ENCODE assay signal across 1 cellular context in the genomic region with DNA sequence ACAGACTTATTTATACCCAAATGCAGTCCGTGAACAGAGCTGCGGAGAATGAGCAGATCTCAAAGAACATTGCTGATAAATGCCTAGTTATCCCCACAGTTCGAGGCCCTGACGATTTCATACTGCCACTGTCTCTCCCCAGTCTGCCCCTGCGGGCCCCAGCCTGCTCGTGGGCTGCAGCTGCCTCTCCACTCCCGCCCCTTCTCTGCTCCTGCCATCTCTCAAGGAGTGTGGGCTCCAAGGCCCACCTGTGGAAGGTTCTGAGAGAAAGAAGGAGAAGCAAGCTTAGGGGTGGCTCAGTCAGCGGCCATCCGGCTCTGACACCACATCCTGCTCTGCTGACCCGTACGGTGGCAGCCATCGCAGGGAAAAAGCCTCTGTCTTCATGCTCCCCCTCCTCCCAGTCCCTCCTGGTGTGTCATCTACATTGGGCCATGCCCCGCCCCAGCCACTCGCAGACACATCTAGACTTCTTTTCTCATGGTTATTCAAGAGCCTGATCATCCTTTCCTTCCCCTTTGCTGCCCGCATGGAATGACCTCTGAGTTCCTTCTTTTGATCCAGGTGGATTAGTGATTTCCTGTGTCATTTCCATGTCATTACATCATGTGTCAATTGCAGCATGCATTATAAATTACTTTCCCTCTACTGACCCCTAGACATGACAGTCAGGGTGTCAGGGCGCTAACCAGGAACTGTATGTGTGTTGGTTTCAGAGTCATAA.
TF ChIP-seq lines count a peak whose summit lies in the region.

No MANE protein-coding gene starts in this region.

TF ChIP-seq in GM23338, 12 proteins besides CTCF, POLR2A, EP300 and RAD21:
- TF ChIP-seq, protein P1, sequence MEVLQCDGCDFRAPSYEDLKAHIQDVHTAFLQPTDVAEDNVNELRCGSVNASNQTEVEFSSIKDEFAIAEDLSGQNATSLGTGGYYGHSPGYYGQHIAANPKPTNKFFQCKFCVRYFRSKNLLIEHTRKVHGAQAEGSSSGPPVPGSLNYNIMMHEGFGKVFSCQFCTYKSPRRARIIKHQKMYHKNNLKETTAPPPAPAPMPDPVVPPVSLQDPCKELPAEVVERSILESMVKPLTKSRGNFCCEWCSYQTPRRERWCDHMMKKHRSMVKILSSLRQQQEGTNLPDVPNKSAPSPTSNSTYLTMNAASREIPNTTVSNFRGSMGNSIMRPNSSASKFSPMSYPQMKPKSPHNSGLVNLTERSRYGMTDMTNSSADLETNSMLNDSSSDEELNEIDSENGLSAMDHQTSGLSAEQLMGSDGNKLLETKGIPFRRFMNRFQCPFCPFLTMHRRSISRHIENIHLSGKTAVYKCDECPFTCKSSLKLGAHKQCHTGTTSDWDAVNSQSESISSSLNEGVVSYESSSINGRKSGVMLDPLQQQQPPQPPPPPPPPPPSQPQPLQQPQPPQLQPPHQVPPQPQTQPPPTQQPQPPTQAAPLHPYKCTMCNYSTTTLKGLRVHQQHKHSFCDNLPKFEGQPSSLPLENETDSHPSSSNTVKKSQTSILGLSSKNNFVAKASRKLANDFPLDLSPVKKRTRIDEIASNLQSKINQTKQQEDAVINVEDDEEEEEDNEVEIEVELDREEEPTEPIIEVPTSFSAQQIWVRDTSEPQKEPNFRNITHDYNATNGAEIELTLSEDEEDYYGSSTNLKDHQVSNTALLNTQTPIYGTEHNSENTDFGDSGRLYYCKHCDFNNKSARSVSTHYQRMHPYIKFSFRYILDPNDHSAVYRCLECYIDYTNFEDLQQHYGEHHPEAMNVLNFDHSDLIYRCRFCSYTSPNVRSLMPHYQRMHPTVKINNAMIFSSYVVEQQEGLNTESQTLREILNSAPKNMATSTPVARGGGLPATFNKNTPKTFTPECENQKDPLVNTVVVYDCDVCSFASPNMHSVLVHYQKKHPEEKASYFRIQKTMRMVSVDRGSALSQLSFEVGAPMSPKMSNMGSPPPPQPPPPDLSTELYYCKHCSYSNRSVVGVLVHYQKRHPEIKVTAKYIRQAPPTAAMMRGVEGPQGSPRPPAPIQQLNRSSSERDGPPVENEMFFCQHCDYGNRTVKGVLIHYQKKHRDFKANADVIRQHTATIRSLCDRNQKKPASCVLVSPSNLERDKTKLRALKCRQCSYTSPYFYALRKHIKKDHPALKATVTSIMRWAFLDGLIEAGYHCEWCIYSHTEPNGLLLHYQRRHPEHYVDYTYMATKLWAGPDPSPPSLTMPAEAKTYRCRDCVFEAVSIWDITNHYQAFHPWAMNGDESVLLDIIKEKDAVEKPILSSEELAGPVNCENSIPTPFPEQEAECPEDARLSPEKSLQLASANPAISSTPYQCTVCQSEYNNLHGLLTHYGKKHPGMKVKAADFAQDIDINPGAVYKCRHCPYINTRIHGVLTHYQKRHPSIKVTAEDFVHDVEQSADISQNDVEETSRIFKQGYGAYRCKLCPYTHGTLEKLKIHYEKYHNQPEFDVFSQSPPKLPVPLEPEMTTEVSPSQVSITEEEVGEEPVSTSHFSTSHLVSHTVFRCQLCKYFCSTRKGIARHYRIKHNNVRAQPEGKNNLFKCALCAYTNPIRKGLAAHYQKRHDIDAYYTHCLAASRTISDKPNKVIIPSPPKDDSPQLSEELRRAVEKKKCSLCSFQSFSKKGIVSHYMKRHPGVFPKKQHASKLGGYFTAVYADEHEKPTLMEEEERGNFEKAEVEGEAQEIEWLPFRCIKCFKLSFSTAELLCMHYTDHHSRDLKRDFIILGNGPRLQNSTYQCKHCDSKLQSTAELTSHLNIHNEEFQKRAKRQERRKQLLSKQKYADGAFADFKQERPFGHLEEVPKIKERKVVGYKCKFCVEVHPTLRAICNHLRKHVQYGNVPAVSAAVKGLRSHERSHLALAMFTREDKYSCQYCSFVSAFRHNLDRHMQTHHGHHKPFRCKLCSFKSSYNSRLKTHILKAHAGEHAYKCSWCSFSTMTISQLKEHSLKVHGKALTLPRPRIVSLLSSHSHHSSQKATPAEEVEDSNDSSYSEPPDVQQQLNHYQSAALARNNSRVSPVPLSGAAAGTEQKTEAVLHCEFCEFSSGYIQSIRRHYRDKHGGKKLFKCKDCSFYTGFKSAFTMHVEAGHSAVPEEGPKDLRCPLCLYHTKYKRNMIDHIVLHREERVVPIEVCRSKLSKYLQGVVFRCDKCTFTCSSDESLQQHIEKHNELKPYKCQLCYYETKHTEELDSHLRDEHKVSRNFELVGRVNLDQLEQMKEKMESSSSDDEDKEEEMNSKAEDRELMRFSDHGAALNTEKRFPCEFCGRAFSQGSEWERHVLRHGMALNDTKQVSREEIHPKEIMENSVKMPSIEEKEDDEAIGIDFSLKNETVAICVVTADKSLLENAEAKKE (CRISPR knock-in tag; IDR thresholded peaks at IDR 0.05): no peak
- TF ChIP-seq, protein P2, sequence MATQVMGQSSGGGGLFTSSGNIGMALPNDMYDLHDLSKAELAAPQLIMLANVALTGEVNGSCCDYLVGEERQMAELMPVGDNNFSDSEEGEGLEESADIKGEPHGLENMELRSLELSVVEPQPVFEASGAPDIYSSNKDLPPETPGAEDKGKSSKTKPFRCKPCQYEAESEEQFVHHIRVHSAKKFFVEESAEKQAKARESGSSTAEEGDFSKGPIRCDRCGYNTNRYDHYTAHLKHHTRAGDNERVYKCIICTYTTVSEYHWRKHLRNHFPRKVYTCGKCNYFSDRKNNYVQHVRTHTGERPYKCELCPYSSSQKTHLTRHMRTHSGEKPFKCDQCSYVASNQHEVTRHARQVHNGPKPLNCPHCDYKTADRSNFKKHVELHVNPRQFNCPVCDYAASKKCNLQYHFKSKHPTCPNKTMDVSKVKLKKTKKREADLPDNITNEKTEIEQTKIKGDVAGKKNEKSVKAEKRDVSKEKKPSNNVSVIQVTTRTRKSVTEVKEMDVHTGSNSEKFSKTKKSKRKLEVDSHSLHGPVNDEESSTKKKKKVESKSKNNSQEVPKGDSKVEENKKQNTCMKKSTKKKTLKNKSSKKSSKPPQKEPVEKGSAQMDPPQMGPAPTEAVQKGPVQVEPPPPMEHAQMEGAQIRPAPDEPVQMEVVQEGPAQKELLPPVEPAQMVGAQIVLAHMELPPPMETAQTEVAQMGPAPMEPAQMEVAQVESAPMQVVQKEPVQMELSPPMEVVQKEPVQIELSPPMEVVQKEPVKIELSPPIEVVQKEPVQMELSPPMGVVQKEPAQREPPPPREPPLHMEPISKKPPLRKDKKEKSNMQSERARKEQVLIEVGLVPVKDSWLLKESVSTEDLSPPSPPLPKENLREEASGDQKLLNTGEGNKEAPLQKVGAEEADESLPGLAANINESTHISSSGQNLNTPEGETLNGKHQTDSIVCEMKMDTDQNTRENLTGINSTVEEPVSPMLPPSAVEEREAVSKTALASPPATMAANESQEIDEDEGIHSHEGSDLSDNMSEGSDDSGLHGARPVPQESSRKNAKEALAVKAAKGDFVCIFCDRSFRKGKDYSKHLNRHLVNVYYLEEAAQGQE (IDR thresholded peaks at IDR 0.05; ENCODE audit: unreplicated experiment): no peak
- no peak for TF ChIP-seq STAT1 (IDR thresholded peaks at IDR 0.05; ENCODE audit: unreplicated experiment)
